18 cellular contexts compared by ENCODE assay signal in genomic region chr4:182504440-182504839, GRCh38.
"Had no signal": no experiment of that assay in that cellular context is flagged by ENCODE, and none has a peak within 500 bp of the region (broad histone marks: within the 10 kb centered on the region; RNA-seq: fewer than 3 reads in every experiment).

No MANE protein-coding gene starts in this region.

- H3K36me3 ChIP-seq: heart left ventricle, ovary, right atrium auricular region had no signal

- FAIRE-seq: small intestine had no signal

- H3K4me3 ChIP-seq: coronary artery, heart left ventricle, mucosa of descending colon, ovary, right atrium auricular region had no signal

- H3K4me1 Mint-ChIP-seq: natural killer cell had no signal

- H3K27ac Mint-ChIP-seq: natural killer cell had no signal

- H3K27me3 ChIP-seq: heart left ventricle, ovary, right atrium auricular region had no signal

- H3K4me3 Mint-ChIP-seq: natural killer cell, neural crest cell had no signal

- H3K9me3 ChIP-seq: heart left ventricle, mucosa of descending colon, ovary, right atrium auricular region had no signal

- H3K4me1 ChIP-seq: heart left ventricle, right atrium auricular region had no signal

- ATAC-seq: heart left ventricle, left lobe of liver, mucosa of descending colon, natural killer cell had no signal

- H3K27ac ChIP-seq: coronary artery, heart left ventricle, ovary, right atrium auricular region had no signal

- H3K36me3 Mint-ChIP-seq: natural killer cell had no signal

- H3K9me3 Mint-ChIP-seq: natural killer cell, neural crest cell had no signal

- DNase-seq: effector CD4-positive, alpha-beta T cell; foreskin melanocyte; heart left ventricle; hippocampal formation; islet precursor cell; mammary epithelial cell; mucosa of descending colon; natural killer cell; nucleus accumbens; ovary; small intestine; stimulated activated CD4-positive, alpha-beta T cell treated with anti-CD3 and anti-CD28 coated beads, Interleukin-12 subunit alpha, Interleukin-12 subunit beta, amount 100 ng/mL, for 4 hours; stimulated activated naive CD4-positive, alpha-beta T cell; trophoblast cell had no signal
